ENCODE assay signal across 36 cellular contexts in the genomic region with DNA sequence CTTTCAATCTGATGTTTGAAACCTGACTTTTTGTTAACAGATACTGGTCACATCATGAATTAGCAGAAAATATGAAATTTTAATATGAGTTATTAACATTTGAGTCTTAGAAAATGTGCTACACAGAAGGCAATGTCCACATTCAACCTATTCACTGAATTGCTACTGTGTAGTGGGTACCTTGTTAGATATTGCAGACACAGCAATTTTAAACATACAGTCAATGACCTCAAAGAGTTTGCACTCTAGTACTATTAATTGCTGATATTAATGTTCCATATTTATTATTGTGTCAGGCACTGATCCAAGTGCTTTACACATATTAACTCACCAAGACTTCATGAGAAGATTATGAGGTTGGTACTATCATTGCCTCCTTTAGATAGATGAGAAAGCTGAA.
"Had no signal": no experiment of that assay in that cellular context is flagged by ENCODE, and none has a peak within 500 bp of the region (broad histone marks: within the 10 kb centered on the region; RNA-seq: fewer than 3 reads in every experiment).

No MANE protein-coding gene starts in this region.

- H3K9me3 ChIP-seq: MG63 had no signal

- DNase-seq: Karpas-422, Kasumi-1, MG63, MM.1S, MV-4-11, NCI-H1048, NCI-H1092, NCI-H1092 treated with DMSO at 0.1 percent for 48 hours, NCI-H1105, NCI-H1105 treated with DMSO at 0.1 percent for 48 hours, NCI-H1417, NCI-H1417 treated with DMSO at 0.1 percent for 48 hours, NCI-H1436, NCI-H1436 treated with DMSO at 0.1 percent for 48 hours, NCI-H146, NCI-H1694, NCI-H1694 treated with DMSO at 0.1 percent for 48 hours, NCI-H187, NCI-H187 treated with DMSO at 0.1 percent for 48 hours, NCI-H1930, NCI-H2029, NCI-H2029 treated with DMSO at 0.1 percent for 48 hours, NCI-H2081, NCI-H2081 treated with DMSO at 0.1 percent for 48 hours, NCI-H2107, NCI-H2171, NCI-H2171 treated with DMSO at 0.1 percent for 48 hours, NCI-H2227 treated with DMSO at 0.1 percent for 48 hours, NCI-H226, NCI-H345, NCI-H446, NCI-H446 treated with DMSO at 0.1 percent for 48 hours, NCI-H510A, NCI-H510A treated with DMSO at 0.1 percent for 48 hours, NCI-H524, NCI-H524 treated with DMSO at 0.1 percent for 48 hours had no signal

- H3K4me3 ChIP-seq: MG63 had no signal

- H3K36me3 ChIP-seq: MG63 had no signal

- H3K27me3 ChIP-seq: MG63 had no signal
